Comparison of ENCODE assay signal across 16 cellular contexts in genomic region chr10:43913676-43914235, GRCh38.
"Had no signal": no experiment of that assay in that cellular context is flagged by ENCODE, and none has a peak within 500 bp of the region (broad histone marks: within the 10 kb centered on the region; RNA-seq: fewer than 3 reads in every experiment).

No MANE protein-coding gene starts in this region.

- H3K9me3 Mint-ChIP-seq: activated CD4-positive, alpha-beta T cell treated with anti-CD3 and anti-CD28 coated beads, Interleukin-2, amount 10 ng/mL, durations not matched to agents 7 days and 5 days had no signal

- ATAC-seq: esophagus mucosa; left lobe of liver; stimulated activated naive CD8-positive, alpha-beta T cell treated with anti-CD3 and anti-CD28 coated beads, Interleukin-15, amount 100 ng/mL, for 72 hours had no signal

- H3K27ac Mint-ChIP-seq: activated B cell treated with CpG ODN at 0.5 μM for 24 hours; activated CD4-positive, alpha-beta T cell treated with anti-CD3 and anti-CD28 coated beads, Interleukin-2, amount 10 ng/mL, durations not matched to agents 7 days and 5 days had no signal

- H3K4me3 Mint-ChIP-seq: activated B cell treated with CpG ODN at 0.5 μM for 24 hours; activated CD4-positive, alpha-beta T cell treated with anti-CD3 and anti-CD28 coated beads, Interleukin-2, amount 10 ng/mL, durations not matched to agents 7 days and 5 days; brain; neural crest cell; stimulated activated naive CD8-positive, alpha-beta T cell treated with anti-CD3 and anti-CD28 coated beads, Interleukin-15, amount 100 ng/mL, for 72 hours had no signal

- H3K27me3 Mint-ChIP-seq: stimulated activated naive CD8-positive, alpha-beta T cell treated with anti-CD3 and anti-CD28 coated beads, Interleukin-15, amount 100 ng/mL, for 72 hours had no signal

- H3K36me3 Mint-ChIP-seq: brain had no signal

- H3K4me1 Mint-ChIP-seq: activated B cell treated with CpG ODN at 0.5 μM for 24 hours; activated CD4-positive, alpha-beta T cell treated with anti-CD3 and anti-CD28 coated beads, Interleukin-2, amount 10 ng/mL, durations not matched to agents 7 days and 5 days; neural crest cell; stimulated activated naive CD8-positive, alpha-beta T cell treated with anti-CD3 and anti-CD28 coated beads, Interleukin-15, amount 100 ng/mL, for 72 hours had no signal

- DNase-seq: activated B cell treated with CpG ODN at 0.5 μM for 24 hours; activated CD4-positive, alpha-beta T cell treated with anti-CD3 and anti-CD28 coated beads, Interleukin-2, amount 10 ng/mL, durations not matched to agents 7 days and 5 days; activated naive CD4-positive, alpha-beta T cell treated with anti-CD3 and anti-CD28 coated beads, Interleukin-2, amount 50 U/mL, for 16 hours; activated T-cell treated with anti-CD3 and anti-CD28 coated beads, Interleukin-2, amount 50 U/mL, for 1 hour; amniotic stem cell; dermis blood vessel endothelial cell; ovary; stimulated activated CD4-positive, alpha-beta T cell treated with anti-CD3 and anti-CD28 coated beads, Interleukin-4, amount 100 ng/mL, for 1 hour; stimulated activated CD8-positive, alpha-beta memory T cell treated with anti-CD3 and anti-CD28 coated beads, Interleukin-4, amount 100 ng/mL, for 48 hours; stimulated activated naive CD8-positive, alpha-beta T cell treated with anti-CD3 and anti-CD28 coated beads, Interleukin-15, amount 100 ng/mL, for 72 hours; testis; uterus had no signal
